18 cellular contexts compared by ENCODE assay signal in genomic region chr22:37015587-37015878, GRCh38. TPM values are rescaled to one million over a fixed set of nuclear protein-coding genes. Genes with fewer than 3 reads are reported as not detected.
DNase-seq lines count a peak whose midpoint lies in the region; ATAC-seq and TF ChIP-seq lines count a peak whose summit lies in the region.
"Had no signal": no experiment of that assay in that cellular context is flagged by ENCODE, and none has a peak within 500 bp of the region (broad histone marks: within the 10 kb centered on the region; RNA-seq: fewer than 3 reads in every experiment).

No MANE protein-coding gene starts in this region.

- ATAC-seq in natural killer cell treated with Interleukin-12 subunit alpha and Interleukin-12 subunit beta and Interleukin-15 and Interleukin-18, amount 100 ng/mL, for 72 hours, result no peak
- ATAC-seq in natural killer cell (no peak), left cardiac atrium (no peak)

- H3K4me1 ChIP-seq in endodermal cell (ENCODE audit: control insufficient read depth, insufficient read depth, low read length), result peaks cover 11% of the 10 kb centered on the region
- peaks cover 28 to 75% (median 67%) of the 10 kb centered on the region in 4 donors for H3K4me1 ChIP-seq in transverse colon
- H3K4me1 ChIP-seq: SJCRH30 had no signal

- H3K27me3 Mint-ChIP-seq in natural killer cell treated with Interleukin-12 subunit alpha and Interleukin-12 subunit beta and Interleukin-15 and Interleukin-18, amount 100 ng/mL, for 72 hours, result no peaks in the 10 kb centered on the region
- H3K27me3 Mint-ChIP-seq in natural killer cell (ENCODE audit: low read depth in 2 of 2) (no peaks in the 10 kb centered on the region), endodermal cell (ENCODE audit: insufficient read depth) (peaks cover 3% of the 10 kb centered on the region), nephron (ENCODE audit: low read depth) (no peaks in the 10 kb centered on the region)

- H3K27ac ChIP-seq in endodermal cell (ENCODE audit: low read depth, low read length) (no peak overlapping the region), transverse colon (peak overlapping the region; percentile 92 to 99 (median 99))
- H3K27ac ChIP-seq: 22Rv1, KMS-11, SJCRH30 had no signal

- H3K27me3 ChIP-seq in endodermal cell (ENCODE audit: control insufficient read depth, insufficient read depth, low read length, poor library complexity, severe bottlenecking) (no peaks in the 10 kb centered on the region), transverse colon (no peaks in the 10 kb centered on the region)
- H3K27me3 ChIP-seq: BE2C, SJCRH30 had no signal

- no peak overlapping the region for H3K4me3 Mint-ChIP-seq in natural killer cell treated with Interleukin-12 subunit alpha and Interleukin-12 subunit beta and Interleukin-15 and Interleukin-18, amount 100 ng/mL, for 72 hours
- H3K4me3 Mint-ChIP-seq in natural killer cell, result no peak overlapping the region
- no peak overlapping the region for H3K4me3 Mint-ChIP-seq in endodermal cell
- H3K4me3 Mint-ChIP-seq in nephron, result no peak overlapping the region
- H3K4me3 Mint-ChIP-seq: CD4-positive, alpha-beta T cell had no signal

- H3K4me1 Mint-ChIP-seq in natural killer cell treated with Interleukin-12 subunit alpha and Interleukin-12 subunit beta and Interleukin-15 and Interleukin-18, amount 100 ng/mL, for 72 hours (ENCODE audit: low read depth in 2 of 2), result peaks cover 0 to 3% of the 10 kb centered on the region in 2 donors
- peaks cover 0 to 14% of the 10 kb centered on the region in 2 donors for H3K4me1 Mint-ChIP-seq in natural killer cell
- H3K4me1 Mint-ChIP-seq in endodermal cell, result peaks cover 15% of the 10 kb centered on the region
- peaks cover 16% of the 10 kb centered on the region for H3K4me1 Mint-ChIP-seq in nephron

- no peaks in the 10 kb centered on the region for H3K9me3 ChIP-seq in endodermal cell (ENCODE audit: control insufficient read depth, low read length)
- no peaks in the 10 kb centered on the region for H3K9me3 ChIP-seq in transverse colon
- H3K9me3 ChIP-seq: BE2C, SJCRH30 had no signal

- no peak overlapping the region for H3K4me3 ChIP-seq in endodermal cell (ENCODE audit: low read length)
- peak overlapping the region in 1 of 4 donors; percentile 20 for H3K4me3 ChIP-seq in transverse colon
- H3K4me3 ChIP-seq: SJCRH30 had no signal

- TF ChIP-seq CTCF in natural killer cell (IDR thresholded peaks at IDR 0.05) (no peak), endodermal cell (conservative IDR thresholded peaks at IDR 0.05) (peak; percentile 40), nephron (IDR thresholded peaks at IDR 0.05; ENCODE audit: unreplicated experiment in 3 of 3) (no peak), transverse colon (IDR thresholded peaks at IDR 0.05) (peak in 2 of 5 experiments; percentile 33 to 62)

- no peak for TF ChIP-seq EP300 in transverse colon (IDR thresholded peaks at IDR 0.05; ENCODE audit: low read depth)

- WGBS in endodermal cell (ENCODE audit: insufficient coverage in 1 of 2, insufficient read length in 1 of 2), 2 experiments, result 91 to 96% methylated on average over 3 to 4 of the region's 4 CpGs
- WGBS in transverse colon (ENCODE audit: low coverage in 1 of 2), 2 donors, result 65 to 100% methylated on average over 1 to 4 of the region's 4 CpGs

- H3K27ac Mint-ChIP-seq in natural killer cell treated with Interleukin-12 subunit alpha and Interleukin-12 subunit beta and Interleukin-15 and Interleukin-18, amount 100 ng/mL, for 72 hours, result no peak overlapping the region
- H3K27ac Mint-ChIP-seq in natural killer cell (no peak overlapping the region), endodermal cell (no peak overlapping the region), nephron (peak overlapping the region in 2 of 3 experiments; percentile 11 to 23)
- H3K27ac Mint-ChIP-seq: CD4-positive, alpha-beta T cell had no signal

- intact Hi-C loops in natural killer cell (cut with micrococcal nuclease), result no loop called here
- intact Hi-C loops in transverse colon (cut with DNase I; ENCODE audit: low total_unique reads), result no loop called here
- intact Hi-C loops in left cardiac atrium (cut with DNase I), result no loop called here

- DNase-seq in natural killer cell treated with Interleukin-12 subunit alpha and Interleukin-12 subunit beta and Interleukin-15 and Interleukin-18, amount 100 ng/mL, for 72 hours (ENCODE audit: low spot score), result peak; percentile 50
- DNase-seq in natural killer cell (no peak), endodermal cell (no peak), transverse colon (peak; percentile 45), left cardiac atrium (no peak), NCI-H187 (lab: John Stamatoyannopoulos, UW) (no peak)
- no peak for DNase-seq in activated CD4-positive, alpha-beta T cell treated with anti-CD3 and anti-CD28 coated beads, Interleukin-2, amount 50 U/mL, for 48 hours
- DNase-seq: BE2C; CD4-positive, alpha-beta T cell; H7; NCI-H1092; NCI-H146; NCI-H2081 treated with DMSO at 0.1 percent for 48 hours; NCI-H524; SJCRH30 had no signal

- H3K36me3 ChIP-seq in endodermal cell (ENCODE audit: control insufficient read depth, insufficient read depth, low read length) (peaks cover 18% of the 10 kb centered on the region), transverse colon (no peaks in the 10 kb centered on the region)
- H3K36me3 ChIP-seq: SJCRH30 had no signal

- no peaks in the 10 kb centered on the region for H3K9me3 Mint-ChIP-seq in natural killer cell treated with Interleukin-12 subunit alpha and Interleukin-12 subunit beta and Interleukin-15 and Interleukin-18, amount 100 ng/mL, for 72 hours
- no peaks in the 10 kb centered on the region for H3K9me3 Mint-ChIP-seq in natural killer cell
- H3K9me3 Mint-ChIP-seq in endodermal cell, result no peaks in the 10 kb centered on the region
- H3K9me3 Mint-ChIP-seq in nephron, result no peaks in the 10 kb centered on the region
- H3K9me3 Mint-ChIP-seq: CD4-positive, alpha-beta T cell had no signal

- in situ Hi-C loops in transverse colon (cut with MboI; ENCODE audit: low pct_ligation_motif_present in 1 of 4, low pct_unique_long_range_greater_than_20kb in 1 of 4, low sequenced_read_pairs in 3 of 4), result no loop called here

- H3K9ac ChIP-seq in endodermal cell (ENCODE audit: extremely low read depth, low read length, poor library complexity, severe bottlenecking), result no peak overlapping the region
- H3K9ac ChIP-seq: KMS-11 had no signal

- no peaks in the 10 kb centered on the region for H3K36me3 Mint-ChIP-seq in natural killer cell treated with Interleukin-12 subunit alpha and Interleukin-12 subunit beta and Interleukin-15 and Interleukin-18, amount 100 ng/mL, for 72 hours
- H3K36me3 Mint-ChIP-seq in natural killer cell (no peaks in the 10 kb centered on the region), endodermal cell (ENCODE audit: low read depth) (peaks cover 17% of the 10 kb centered on the region), nephron (ENCODE audit: low read depth) (no peaks in the 10 kb centered on the region)

- TF ChIP-seq POLR2A in transverse colon (IDR thresholded peaks at IDR 0.05), result no peak

RNA-seq across cellular contexts. Expression of gene TST, which starts 3.7 kb away (rescaled TPM):
- total RNA-seq in natural killer cell treated with Interleukin-12 subunit alpha and Interleukin-12 subunit beta and Interleukin-15 and Interleukin-18, amount 100 ng/mL, for 72 hours, result 10 to 100 TPM; 12.2 to 17.9 TPM
- 1 to 10 TPM; 3.1 to 4.9 (median 4.3) TPM for total RNA-seq in natural killer cell
- 10 to 100 TPM; 38.2 to 48.3 TPM for total RNA-seq in endodermal cell
- 21.8 TPM for polyA plus RNA-seq in endodermal cell (2013, experiment 1 of 2)
- 24.6 TPM for polyA plus RNA-seq in endodermal cell (2013, experiment 2 of 2)
- 100 to 1,000 TPM; 246 to 719 (median 557) TPM for total RNA-seq in transverse colon
- total RNA-seq in left cardiac atrium, result 10 to 100 TPM; 33.3 to 35.5 TPM
- total RNA-seq: CD4-positive, alpha-beta T cell had no signal

RNA-seq across cellular contexts. Expression of gene MPST, which starts 4.0 kb away (rescaled TPM):
- total RNA-seq in natural killer cell treated with Interleukin-12 subunit alpha and Interleukin-12 subunit beta and Interleukin-15 and Interleukin-18, amount 100 ng/mL, for 72 hours, result 10 to 100 TPM; 27.6 to 51.1 TPM
- total RNA-seq in natural killer cell (10 to 100 TPM; 21.4 to 23.9 (median 22.9) TPM), endodermal cell (10 to 100 TPM; 71.7 to 74.6 TPM), transverse colon (100 to 1,000 TPM; 407 to 964 (median 541) TPM), left cardiac atrium (10 to 100 TPM; 48.2 to 51.2 TPM)
- 83.6 TPM for polyA plus RNA-seq in endodermal cell (2013, experiment 1 of 2)
- 77.0 TPM for polyA plus RNA-seq in endodermal cell (2013, experiment 2 of 2)

RNA-seq across cellular contexts. Expression of gene KCTD17, which starts 36.0 kb away (rescaled TPM):
- 10 to 100 TPM; 30.5 to 43.8 TPM for total RNA-seq in natural killer cell treated with Interleukin-12 subunit alpha and Interleukin-12 subunit beta and Interleukin-15 and Interleukin-18, amount 100 ng/mL, for 72 hours
- total RNA-seq in natural killer cell, result 10 to 100 TPM; 21.3 to 29.4 (median 22.9) TPM
- total RNA-seq in endodermal cell, result 10 to 100 TPM; 35.4 to 37.0 TPM
- 48.8 TPM for polyA plus RNA-seq in endodermal cell (2013, experiment 1 of 2)
- polyA plus RNA-seq in endodermal cell (2013, experiment 2 of 2), result 43.1 TPM
- total RNA-seq in transverse colon, result 10 to 100 TPM; 11.2 to 61.3 (median 35.1) TPM
- 10 to 100 TPM; 27.7 to 50.6 TPM for total RNA-seq in left cardiac atrium

Comparison
In these comparisons a context has a peak if more than half of its experiments do, and no peak if none do; other contexts are left out.
1. DNase-seq: peak in natural killer cell treated with Interleukin-12 subunit alpha and Interleukin-12 subunit beta and Interleukin-15 and Interleukin-18, amount 100 ng/mL, for 72 hours (single experiment) and transverse colon (single experiment); none in natural killer cell (single experiment), endodermal cell (single experiment), left cardiac atrium (single experiment), NCI-H187 (0 of 2) and activated CD4-positive, alpha-beta T cell treated with anti-CD3 and anti-CD28 coated beads, Interleukin-2, amount 50 U/mL, for 48 hours (0 of 2).
2. H3K27ac Mint-ChIP-seq: peak in nephron (2 of 3); none in natural killer cell treated with Interleukin-12 subunit alpha and Interleukin-12 subunit beta and Interleukin-15 and Interleukin-18, amount 100 ng/mL, for 72 hours (0 of 2), natural killer cell (0 of 2) and endodermal cell (single experiment).
3. RNA of gene TST, which starts 3.7 kb away (total RNA-seq): 246 to 719 TPM in transverse colon; 38.2 to 48.3 TPM in endodermal cell, 33.3 to 35.5 TPM in left cardiac atrium, 12.2 to 17.9 TPM in natural killer cell treated with Interleukin-12 subunit alpha and Interleukin-12 subunit beta and Interleukin-15 and Interleukin-18, amount 100 ng/mL, for 72 hours and 3.1 to 4.9 TPM in natural killer cell; every median in the first group is over 4 times any median in the second.
4. RNA of gene MPST, which starts 4.0 kb away (total RNA-seq): 407 to 964 TPM in transverse colon; 71.7 to 74.6 TPM in endodermal cell, 48.2 to 51.2 TPM in left cardiac atrium, 27.6 to 51.1 TPM in natural killer cell treated with Interleukin-12 subunit alpha and Interleukin-12 subunit beta and Interleukin-15 and Interleukin-18, amount 100 ng/mL, for 72 hours and 21.4 to 23.9 TPM in natural killer cell; every median in the first group is over 4 times any median in the second.